26 cellular contexts compared by ENCODE assay signal in genomic region chr1:30777060-30777905, GRCh38. TPM values are rescaled to one million over a fixed set of nuclear protein-coding genes. Genes with fewer than 3 reads are reported as not detected.
"Had no signal": no experiment of that assay in that cellular context is flagged by ENCODE, and none has a peak within 500 bp of the region (broad histone marks: within the 10 kb centered on the region; RNA-seq: fewer than 3 reads in every experiment).

No MANE protein-coding gene starts in this region.

- H3K27ac ChIP-seq: ascending aorta, breast epithelium, epithelial cell of prostate, left lung, pancreas, right lobe of liver, testis had no signal

- H3K27me3 ChIP-seq: ascending aorta, breast epithelium, left lung, right lobe of liver, testis had no signal

- H3K27ac Mint-ChIP-seq: activated CD4-positive, alpha-beta memory T cell treated with anti-CD3 and anti-CD28 coated beads for 36 hours; activated CD8-positive, alpha-beta memory T cell treated with anti-CD3 and anti-CD28 coated beads, Interleukin-2, amount 10 ng/mL, durations not matched to agents 7 days and 5 days; activated T-helper 17 cell treated with anti-CD3 and anti-CD28 coated beads, Interleukin-2, amount 50 U/mL, for 72 hours; stimulated activated naive CD8-positive, alpha-beta T cell treated with anti-CD3 and anti-CD28 coated beads, Interleukin-15, amount 100 ng/mL, for 72 hours; type B pancreatic cell had no signal

- DNase-seq: activated B cell treated with CpG ODN at 0.5 μM for 24 hours; activated CD4-positive, alpha-beta memory T cell treated with anti-CD3 and anti-CD28 coated beads for 36 hours; activated CD4-positive, alpha-beta T cell treated with anti-CD3 and anti-CD28 coated beads for 4 hours; activated CD8-positive, alpha-beta memory T cell treated with anti-CD3 and anti-CD28 coated beads, Interleukin-2, amount 10 ng/mL, durations not matched to agents 7 days and 5 days; activated naive CD4-positive, alpha-beta T cell treated with Interleukin-2 at 50 U/mL for 16 hours; dermis blood vessel endothelial cell; foreskin fibroblast; hippocampal formation; left lung; mucosa of descending colon; naive B cell; small intestine; stimulated activated CD4-positive, alpha-beta T cell treated with anti-CD3 and anti-CD28 coated beads, Interleukin-15, amount 100 ng/mL, for 24 hours; stimulated activated CD4-positive, alpha-beta T cell treated with anti-CD3 and anti-CD28 coated beads, Interleukin-2, amount 100 ng/mL, for 48 hours; stimulated activated naive CD8-positive, alpha-beta T cell treated with anti-CD3 and anti-CD28 coated beads, Interleukin-15, amount 100 ng/mL, for 72 hours; T-helper 1 cell; T-helper 9 cell; testis had no signal

- H3K4me1 ChIP-seq: ascending aorta, breast epithelium, pancreas, right lobe of liver, testis had no signal

- ATAC-seq: activated CD8-positive, alpha-beta memory T cell treated with anti-CD3 and anti-CD28 coated beads, Interleukin-2, amount 10 ng/mL, durations not matched to agents 7 days and 5 days; activated T-helper 17 cell treated with anti-CD3 and anti-CD28 coated beads, Interleukin-2, amount 50 U/mL, for 72 hours; left lung; mucosa of descending colon; pancreas; right lobe of liver; stimulated activated naive CD8-positive, alpha-beta T cell treated with anti-CD3 and anti-CD28 coated beads, Interleukin-15, amount 100 ng/mL, for 72 hours had no signal

- H3K9me3 Mint-ChIP-seq: activated B cell treated with CpG ODN at 0.5 μM for 24 hours; activated CD4-positive, alpha-beta memory T cell treated with anti-CD3 and anti-CD28 coated beads for 36 hours; activated T-helper 17 cell treated with anti-CD3 and anti-CD28 coated beads, Interleukin-2, amount 50 U/mL, for 72 hours; naive B cell; stimulated activated naive CD8-positive, alpha-beta T cell treated with anti-CD3 and anti-CD28 coated beads, Interleukin-15, amount 100 ng/mL, for 72 hours; type B pancreatic cell had no signal

- H3K36me3 ChIP-seq: ascending aorta, breast epithelium, left lung, pancreas, right lobe of liver had no signal

- H3K27me3 Mint-ChIP-seq: activated B cell treated with CpG ODN at 0.5 μM for 24 hours; activated CD4-positive, alpha-beta memory T cell treated with anti-CD3 and anti-CD28 coated beads for 36 hours; activated T-helper 17 cell treated with anti-CD3 and anti-CD28 coated beads, Interleukin-2, amount 50 U/mL, for 72 hours; stimulated activated naive CD8-positive, alpha-beta T cell treated with anti-CD3 and anti-CD28 coated beads, Interleukin-15, amount 100 ng/mL, for 72 hours; type B pancreatic cell had no signal

- H3K9me3 ChIP-seq: ascending aorta, breast epithelium, left lung, mucosa of descending colon, pancreas, right lobe of liver, testis had no signal

- H3K36me3 Mint-ChIP-seq: activated CD4-positive, alpha-beta memory T cell treated with anti-CD3 and anti-CD28 coated beads for 36 hours; activated CD8-positive, alpha-beta memory T cell treated with anti-CD3 and anti-CD28 coated beads, Interleukin-2, amount 10 ng/mL, durations not matched to agents 7 days and 5 days; naive B cell; type B pancreatic cell had no signal

- H3K4me3 ChIP-seq: ascending aorta, breast epithelium, left lung, mucosa of descending colon, pancreas, right lobe of liver, testis had no signal

- H3K4me1 Mint-ChIP-seq: activated T-helper 17 cell treated with anti-CD3 and anti-CD28 coated beads, Interleukin-2, amount 50 U/mL, for 72 hours had no signal

- H3K4me3 Mint-ChIP-seq: activated B cell treated with CpG ODN at 0.5 μM for 24 hours; activated CD4-positive, alpha-beta memory T cell treated with anti-CD3 and anti-CD28 coated beads for 36 hours; activated CD8-positive, alpha-beta memory T cell treated with anti-CD3 and anti-CD28 coated beads, Interleukin-2, amount 10 ng/mL, durations not matched to agents 7 days and 5 days; activated T-helper 17 cell treated with anti-CD3 and anti-CD28 coated beads, Interleukin-2, amount 50 U/mL, for 72 hours; naive B cell; stimulated activated naive CD8-positive, alpha-beta T cell treated with anti-CD3 and anti-CD28 coated beads, Interleukin-15, amount 100 ng/mL, for 72 hours; type B pancreatic cell had no signal

RNA-seq across cellular contexts. Expression of gene MATN1, which starts 53.9 kb away (rescaled TPM):
- total RNA-seq: breast epithelium, pulmonary artery endothelial cell, right lobe of liver had no signal
